Comparison of ENCODE assay signal across 1 cellular context in the genomic region with DNA sequence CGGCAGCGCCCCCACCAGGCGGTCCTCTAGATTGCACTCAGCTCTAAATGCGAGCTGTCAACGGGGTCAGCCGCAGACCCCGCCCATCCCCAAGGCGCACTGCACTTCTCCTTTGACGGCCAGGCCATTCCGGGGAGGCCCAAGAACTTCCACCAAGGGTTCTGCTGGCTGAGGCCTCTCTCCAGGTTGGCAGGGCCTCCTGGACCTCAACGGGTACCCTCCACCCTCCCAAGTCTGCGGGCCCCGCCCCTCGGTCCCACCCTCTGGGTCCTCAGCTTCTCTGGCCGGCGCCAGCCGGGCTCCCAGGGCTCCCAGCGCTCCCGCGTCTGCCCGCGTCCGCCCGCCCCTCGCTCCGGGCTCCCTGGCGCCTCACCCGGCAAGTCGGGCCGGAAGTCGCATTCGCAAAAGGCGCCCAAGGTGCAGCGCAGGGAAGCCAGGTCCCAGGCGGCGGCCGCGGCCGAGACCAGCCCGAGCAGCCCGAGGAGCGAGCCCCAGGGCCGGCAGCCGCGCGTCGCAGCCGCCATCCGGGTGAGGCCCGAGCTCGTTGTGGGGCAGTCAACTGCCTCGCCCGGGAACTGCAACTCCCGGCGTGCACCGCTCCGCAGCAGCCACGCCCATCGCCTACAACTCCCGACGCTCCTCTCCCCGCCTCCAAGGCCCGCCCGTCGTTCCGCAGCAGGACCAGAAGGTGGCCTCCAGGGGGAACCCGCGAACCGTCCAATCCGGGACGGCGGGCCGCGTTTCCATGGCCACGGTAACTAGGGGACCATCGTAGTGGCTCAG.
A peak's percentile ranks its signal among the peaks of the same experiment; 100 is the strongest.
TF ChIP-seq lines count a peak whose summit lies in the region.

A gene (minus strand): TSS at position 548 of the 783 bp plus-strand sequence. CDS start 24 bp downstream, at position 524.

TF ChIP-seq in HEK293, 187 proteins besides CTCF, POLR2A, EP300 and RAD21 (continued from another document):
- TF ChIP-seq, protein P1, sequence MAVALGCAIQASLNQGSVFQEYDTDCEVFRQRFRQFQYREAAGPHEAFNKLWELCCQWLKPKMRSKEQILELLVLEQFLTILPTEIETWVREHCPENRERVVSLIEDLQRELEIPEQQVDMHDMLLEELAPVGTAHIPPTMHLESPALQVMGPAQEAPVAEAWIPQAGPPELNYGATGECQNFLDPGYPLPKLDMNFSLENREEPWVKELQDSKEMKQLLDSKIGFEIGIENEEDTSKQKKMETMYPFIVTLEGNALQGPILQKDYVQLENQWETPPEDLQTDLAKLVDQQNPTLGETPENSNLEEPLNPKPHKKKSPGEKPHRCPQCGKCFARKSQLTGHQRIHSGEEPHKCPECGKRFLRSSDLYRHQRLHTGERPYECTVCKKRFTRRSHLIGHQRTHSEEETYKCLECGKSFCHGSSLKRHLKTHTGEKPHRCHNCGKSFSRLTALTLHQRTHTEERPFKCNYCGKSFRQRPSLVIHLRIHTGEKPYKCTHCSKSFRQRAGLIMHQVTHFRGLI (tag by site-specific recombination; IDR thresholded peaks at IDR 0.05): no peak
- TF ChIP-seq, protein P2, sequence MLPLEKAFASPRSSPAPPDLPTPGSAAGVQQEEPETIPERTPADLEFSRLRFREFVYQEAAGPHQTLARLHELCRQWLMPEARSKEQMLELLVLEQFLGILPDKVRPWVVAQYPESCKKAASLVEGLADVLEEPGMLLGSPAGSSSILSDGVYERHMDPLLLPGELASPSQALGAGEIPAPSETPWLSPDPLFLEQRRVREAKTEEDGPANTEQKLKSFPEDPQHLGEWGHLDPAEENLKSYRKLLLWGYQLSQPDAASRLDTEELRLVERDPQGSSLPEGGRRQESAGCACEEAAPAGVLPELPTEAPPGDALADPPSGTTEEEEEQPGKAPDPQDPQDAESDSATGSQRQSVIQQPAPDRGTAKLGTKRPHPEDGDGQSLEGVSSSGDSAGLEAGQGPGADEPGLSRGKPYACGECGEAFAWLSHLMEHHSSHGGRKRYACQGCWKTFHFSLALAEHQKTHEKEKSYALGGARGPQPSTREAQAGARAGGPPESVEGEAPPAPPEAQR (tag by site-specific recombination; IDR thresholded peaks at IDR 0.05): no peak
- TF ChIP-seq, protein P3, sequence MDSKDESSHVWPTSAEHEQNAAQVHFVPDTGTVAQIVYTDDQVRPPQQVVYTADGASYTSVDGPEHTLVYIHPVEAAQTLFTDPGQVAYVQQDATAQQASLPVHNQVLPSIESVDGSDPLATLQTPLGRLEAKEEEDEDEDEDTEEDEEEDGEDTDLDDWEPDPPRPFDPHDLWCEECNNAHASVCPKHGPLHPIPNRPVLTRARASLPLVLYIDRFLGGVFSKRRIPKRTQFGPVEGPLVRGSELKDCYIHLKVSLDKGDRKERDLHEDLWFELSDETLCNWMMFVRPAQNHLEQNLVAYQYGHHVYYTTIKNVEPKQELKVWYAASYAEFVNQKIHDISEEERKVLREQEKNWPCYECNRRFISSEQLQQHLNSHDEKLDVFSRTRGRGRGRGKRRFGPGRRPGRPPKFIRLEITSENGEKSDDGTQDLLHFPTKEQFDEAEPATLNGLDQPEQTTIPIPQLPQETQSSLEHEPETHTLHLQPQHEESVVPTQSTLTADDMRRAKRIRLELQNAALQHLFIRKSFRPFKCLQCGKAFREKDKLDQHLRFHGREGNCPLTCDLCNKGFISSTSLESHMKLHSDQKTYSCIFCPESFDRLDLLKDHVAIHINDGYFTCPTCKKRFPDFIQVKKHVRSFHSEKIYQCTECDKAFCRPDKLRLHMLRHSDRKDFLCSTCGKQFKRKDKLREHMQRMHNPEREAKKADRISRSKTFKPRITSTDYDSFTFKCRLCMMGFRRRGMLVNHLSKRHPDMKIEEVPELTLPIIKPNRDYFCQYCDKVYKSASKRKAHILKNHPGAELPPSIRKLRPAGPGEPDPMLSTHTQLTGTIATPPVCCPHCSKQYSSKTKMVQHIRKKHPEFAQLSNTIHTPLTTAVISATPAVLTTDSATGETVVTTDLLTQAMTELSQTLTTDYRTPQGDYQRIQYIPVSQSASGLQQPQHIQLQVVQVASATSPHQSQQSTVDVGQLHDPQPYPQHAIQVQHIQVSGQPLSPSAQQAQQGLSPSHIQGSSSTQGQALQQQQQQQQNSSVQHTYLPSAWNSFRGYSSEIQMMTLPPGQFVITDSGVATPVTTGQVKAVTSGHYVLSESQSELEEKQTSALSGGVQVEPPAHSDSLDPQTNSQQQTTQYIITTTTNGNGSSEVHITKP (tag by site-specific recombination; IDR thresholded peaks at IDR 0.05): peak; percentile 26; the same call in 1 of the 2 replicates
- TF ChIP-seq ZNF114 (tag by site-specific recombination; IDR thresholded peaks at IDR 0.05) (no peak), ZNF202 (tag by site-specific recombination; IDR thresholded peaks at IDR 0.05; ENCODE audit: borderline replicate concordance) (no peak), ZNF560 (tag by site-specific recombination; IDR thresholded peaks at IDR 0.05; ENCODE audit: borderline replicate concordance) (no peak), ZNF548 (tag by site-specific recombination; IDR thresholded peaks at IDR 0.05) (no peak), ZNF785 (tag by site-specific recombination; IDR thresholded peaks at IDR 0.05) (no peak), MZF1 (tag by site-specific recombination; IDR thresholded peaks at IDR 0.05; ENCODE audit: borderline replicate concordance) (no peak), ZNF155 (tag by site-specific recombination; IDR thresholded peaks at IDR 0.05) (no peak), ZNF571 (tag by site-specific recombination; IDR thresholded peaks at IDR 0.05) (no peak), ZNF670 (tag by site-specific recombination; IDR thresholded peaks at IDR 0.05; ENCODE audit: low read depth) (no peak), ZNF701 (tag by site-specific recombination; IDR thresholded peaks at IDR 0.05) (no peak), ZNF10 (tag by site-specific recombination; IDR thresholded peaks at IDR 0.05) (no peak), ZNF76 (tag by site-specific recombination; IDR thresholded peaks at IDR 0.05; ENCODE audit: borderline replicate concordance, low read depth) (peak; percentile 98), ZNF585B (tag by site-specific recombination; IDR thresholded peaks at IDR 0.05) (no peak), ZNF19 (tag by site-specific recombination; IDR thresholded peaks at IDR 0.05; ENCODE audit: low read depth) (no peak), ZNF112 (tag by site-specific recombination; IDR thresholded peaks at IDR 0.05) (no peak), ZNF248 (tag by site-specific recombination; IDR thresholded peaks at IDR 0.05) (no peak), ZNF658 (tag by site-specific recombination; IDR thresholded peaks at IDR 0.05) (no peak), TRIM28 (IDR thresholded peaks at IDR 0.05; ENCODE audit: borderline replicate concordance, low read length) (no peak), ZNF140 (tag by site-specific recombination; IDR thresholded peaks at IDR 0.05) (no peak), ZNF354C (tag by site-specific recombination; IDR thresholded peaks at IDR 0.05; ENCODE audit: borderline replicate concordance, low read depth) (no peak), ZNF324 (tag by site-specific recombination; IDR thresholded peaks at IDR 0.05) (peak; percentile 31; the same call in 1 of the 2 replicates), ZNF610 (tag by site-specific recombination; IDR thresholded peaks at IDR 0.05; ENCODE audit: borderline replicate concordance) (no peak), ZNF514 (tag by site-specific recombination; IDR thresholded peaks at IDR 0.05) (no peak), ZNF366 (tag by site-specific recombination; conservative IDR thresholded peaks at IDR 0.05) (no peak), ZNF843 (tag by site-specific recombination; IDR thresholded peaks at IDR 0.05) (0 out of 2 replicates have a peak, but pooled peaks have one; percentile 13), ZNF555 (tag by site-specific recombination; conservative IDR thresholded peaks at IDR 0.05) (no peak), ZSCAN16 (tag by site-specific recombination; IDR thresholded peaks at IDR 0.05) (no peak), ZNF791 (tag by site-specific recombination; IDR thresholded peaks at IDR 0.05) (no peak), KLF7 (tag by site-specific recombination; IDR thresholded peaks at IDR 0.05; ENCODE audit: borderline replicate concordance) (no peak; the same call in 1 of the 2 replicates), ZSCAN30 (tag by site-specific recombination; IDR thresholded peaks at IDR 0.05) (peak; percentile 75), KLF9 (tag by site-specific recombination; IDR thresholded peaks at IDR 0.05; ENCODE audit: low read depth) (peak; percentile 95)
- TF ChIP-seq, protein P4, sequence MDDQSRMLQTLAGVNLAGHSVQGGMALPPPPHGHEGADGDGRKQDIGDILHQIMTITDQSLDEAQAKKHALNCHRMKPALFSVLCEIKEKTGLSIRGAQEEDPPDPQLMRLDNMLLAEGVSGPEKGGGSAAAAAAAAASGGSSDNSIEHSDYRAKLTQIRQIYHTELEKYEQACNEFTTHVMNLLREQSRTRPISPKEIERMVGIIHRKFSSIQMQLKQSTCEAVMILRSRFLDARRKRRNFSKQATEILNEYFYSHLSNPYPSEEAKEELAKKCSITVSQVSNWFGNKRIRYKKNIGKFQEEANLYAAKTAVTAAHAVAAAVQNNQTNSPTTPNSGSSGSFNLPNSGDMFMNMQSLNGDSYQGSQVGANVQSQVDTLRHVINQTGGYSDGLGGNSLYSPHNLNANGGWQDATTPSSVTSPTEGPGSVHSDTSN (CRISPR knock-in tag; IDR thresholded peaks at IDR 0.05): no peak
- TF ChIP-seq, protein P5, sequence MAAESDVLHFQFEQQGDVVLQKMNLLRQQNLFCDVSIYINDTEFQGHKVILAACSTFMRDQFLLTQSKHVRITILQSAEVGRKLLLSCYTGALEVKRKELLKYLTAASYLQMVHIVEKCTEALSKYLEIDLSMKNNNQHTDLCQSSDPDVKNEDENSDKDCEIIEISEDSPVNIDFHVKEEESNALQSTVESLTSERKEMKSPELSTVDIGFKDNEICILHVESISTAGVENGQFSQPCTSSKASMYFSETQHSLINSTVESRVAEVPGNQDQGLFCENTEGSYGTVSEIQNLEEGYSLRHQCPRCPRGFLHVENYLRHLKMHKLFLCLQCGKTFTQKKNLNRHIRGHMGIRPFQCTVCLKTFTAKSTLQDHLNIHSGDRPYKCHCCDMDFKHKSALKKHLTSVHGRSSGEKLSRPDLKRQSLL (tag by site-specific recombination; IDR thresholded peaks at IDR 0.05): no peak; the same call in 1 of the 2 replicates
- TF ChIP-seq, protein P6, sequence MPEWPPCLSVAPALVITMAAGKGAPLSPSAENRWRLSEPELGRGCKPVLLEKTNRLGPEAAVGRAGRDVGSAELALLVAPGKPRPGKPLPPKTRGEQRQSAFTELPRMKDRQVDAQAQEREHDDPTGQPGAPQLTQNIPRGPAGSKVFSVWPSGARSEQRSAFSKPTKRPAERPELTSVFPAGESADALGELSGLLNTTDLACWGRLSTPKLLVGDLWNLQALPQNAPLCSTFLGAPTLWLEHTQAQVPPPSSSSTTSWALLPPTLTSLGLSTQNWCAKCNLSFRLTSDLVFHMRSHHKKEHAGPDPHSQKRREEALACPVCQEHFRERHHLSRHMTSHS (tag by site-specific recombination; IDR thresholded peaks at IDR 0.05): no peak
- TF ChIP-seq, protein P7, sequence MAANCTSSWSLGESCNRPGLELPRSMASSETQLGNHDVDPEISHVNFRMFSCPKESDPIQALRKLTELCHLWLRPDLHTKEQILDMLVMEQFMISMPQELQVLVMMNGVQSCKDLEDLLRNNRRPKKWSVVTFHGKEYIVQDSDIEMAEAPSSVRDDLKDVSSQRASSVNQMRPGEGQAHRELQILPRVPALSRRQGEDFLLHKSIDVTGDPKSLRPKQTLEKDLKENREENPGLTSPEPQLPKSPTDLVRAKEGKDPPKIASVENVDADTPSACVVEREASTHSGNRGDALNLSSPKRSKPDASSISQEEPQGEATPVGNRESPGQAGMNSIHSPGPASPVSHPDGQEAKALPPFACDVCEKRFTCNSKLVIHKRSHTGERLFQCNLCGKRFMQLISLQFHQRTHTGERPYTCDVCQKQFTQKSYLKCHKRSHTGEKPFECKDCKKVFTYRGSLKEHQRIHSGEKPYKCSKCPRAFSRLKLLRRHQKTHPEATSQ (tag by site-specific recombination; IDR thresholded peaks at IDR 0.05): no peak
- TF ChIP-seq, protein P8, sequence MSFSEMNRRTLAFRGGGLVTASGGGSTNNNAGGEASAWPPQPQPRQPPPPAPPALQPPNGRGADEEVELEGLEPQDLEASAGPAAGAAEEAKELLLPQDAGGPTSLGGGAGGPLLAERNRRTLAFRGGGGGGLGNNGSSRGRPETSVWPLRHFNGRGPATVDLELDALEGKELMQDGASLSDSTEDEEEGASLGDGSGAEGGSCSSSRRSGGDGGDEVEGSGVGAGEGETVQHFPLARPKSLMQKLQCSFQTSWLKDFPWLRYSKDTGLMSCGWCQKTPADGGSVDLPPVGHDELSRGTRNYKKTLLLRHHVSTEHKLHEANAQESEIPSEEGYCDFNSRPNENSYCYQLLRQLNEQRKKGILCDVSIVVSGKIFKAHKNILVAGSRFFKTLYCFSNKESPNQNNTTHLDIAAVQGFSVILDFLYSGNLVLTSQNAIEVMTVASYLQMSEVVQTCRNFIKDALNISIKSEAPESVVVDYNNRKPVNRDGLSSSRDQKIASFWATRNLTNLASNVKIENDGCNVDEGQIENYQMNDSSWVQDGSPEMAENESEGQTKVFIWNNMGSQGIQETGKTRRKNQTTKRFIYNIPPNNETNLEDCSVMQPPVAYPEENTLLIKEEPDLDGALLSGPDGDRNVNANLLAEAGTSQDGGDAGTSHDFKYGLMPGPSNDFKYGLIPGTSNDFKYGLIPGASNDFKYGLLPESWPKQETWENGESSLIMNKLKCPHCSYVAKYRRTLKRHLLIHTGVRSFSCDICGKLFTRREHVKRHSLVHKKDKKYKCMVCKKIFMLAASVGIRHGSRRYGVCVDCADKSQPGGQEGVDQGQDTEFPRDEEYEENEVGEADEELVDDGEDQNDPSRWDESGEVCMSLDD (tag by site-specific recombination; IDR thresholded peaks at IDR 0.05): no peak
- TF ChIP-seq, protein P9, sequence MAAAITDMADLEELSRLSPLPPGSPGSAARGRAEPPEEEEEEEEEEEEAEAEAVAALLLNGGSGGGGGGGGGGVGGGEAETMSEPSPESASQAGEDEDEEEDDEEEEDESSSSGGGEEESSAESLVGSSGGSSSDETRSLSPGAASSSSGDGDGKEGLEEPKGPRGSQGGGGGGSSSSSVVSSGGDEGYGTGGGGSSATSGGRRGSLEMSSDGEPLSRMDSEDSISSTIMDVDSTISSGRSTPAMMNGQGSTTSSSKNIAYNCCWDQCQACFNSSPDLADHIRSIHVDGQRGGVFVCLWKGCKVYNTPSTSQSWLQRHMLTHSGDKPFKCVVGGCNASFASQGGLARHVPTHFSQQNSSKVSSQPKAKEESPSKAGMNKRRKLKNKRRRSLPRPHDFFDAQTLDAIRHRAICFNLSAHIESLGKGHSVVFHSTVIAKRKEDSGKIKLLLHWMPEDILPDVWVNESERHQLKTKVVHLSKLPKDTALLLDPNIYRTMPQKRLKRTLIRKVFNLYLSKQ (tag by site-specific recombination; IDR thresholded peaks at IDR 0.05; ENCODE audit: borderline replicate concordance): no peak
- TF ChIP-seq, protein P10, sequence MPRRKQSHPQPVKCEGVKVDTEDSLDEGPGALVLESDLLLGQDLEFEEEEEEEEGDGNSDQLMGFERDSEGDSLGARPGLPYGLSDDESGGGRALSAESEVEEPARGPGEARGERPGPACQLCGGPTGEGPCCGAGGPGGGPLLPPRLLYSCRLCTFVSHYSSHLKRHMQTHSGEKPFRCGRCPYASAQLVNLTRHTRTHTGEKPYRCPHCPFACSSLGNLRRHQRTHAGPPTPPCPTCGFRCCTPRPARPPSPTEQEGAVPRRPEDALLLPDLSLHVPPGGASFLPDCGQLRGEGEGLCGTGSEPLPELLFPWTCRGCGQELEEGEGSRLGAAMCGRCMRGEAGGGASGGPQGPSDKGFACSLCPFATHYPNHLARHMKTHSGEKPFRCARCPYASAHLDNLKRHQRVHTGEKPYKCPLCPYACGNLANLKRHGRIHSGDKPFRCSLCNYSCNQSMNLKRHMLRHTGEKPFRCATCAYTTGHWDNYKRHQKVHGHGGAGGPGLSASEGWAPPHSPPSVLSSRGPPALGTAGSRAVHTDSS (tag by site-specific recombination; IDR thresholded peaks at IDR 0.05): no peak
